ENCODE assay signal across 33 cellular contexts in genomic region chr15:76174654-76175053, GRCh38.
"Had no signal": no experiment of that assay in that cellular context is flagged by ENCODE, and none has a peak within 500 bp of the region (broad histone marks: within the 10 kb centered on the region; RNA-seq: fewer than 3 reads in every experiment).

No MANE protein-coding gene starts in this region.

- ATAC-seq: activated CD8-positive, alpha-beta T cell treated with anti-CD3 and anti-CD28 coated beads for 36 hours; activated naive CD4-positive, alpha-beta T cell treated with anti-CD3 and anti-CD28 coated beads, Interleukin-2, amount 50 U/mL, for 72 hours; activated T-cell treated with anti-CD3 and anti-CD28 coated beads, Interleukin-2, amount 50 U/mL, for 4 hours; activated T-cell treated with anti-CD3 and anti-CD28 coated beads, Interleukin-2, amount 50 U/mL, for 72 hours; activated T-helper 17 cell treated with anti-CD3 and anti-CD28 coated beads, Interleukin-2, amount 50 U/mL, for 72 hours; body of pancreas had no signal

- DNase-seq: activated B cell treated with CpG ODN at 0.5 μM for 24 hours; activated CD4-positive, alpha-beta memory T cell treated with anti-CD3 and anti-CD28 coated beads for 36 hours; activated CD4-positive, alpha-beta T cell treated with anti-CD3 and anti-CD28 coated beads for 4 hours; activated CD4-positive, alpha-beta T cell treated with anti-CD3 and anti-CD28 coated beads, Interleukin-2, amount 10 ng/mL, durations not matched to agents 24 days and 14 days; activated CD4-positive, alpha-beta T cell treated with anti-CD3 and anti-CD28 coated beads, Interleukin-2, amount 50 U/mL, for 1 hour; activated CD4-positive, alpha-beta T cell treated with anti-CD3 and anti-CD28 coated beads, Interleukin-2, amount 50 U/mL, for 4 hours; activated CD4-positive, CD25-positive, alpha-beta regulatory T cell treated with anti-CD3 and anti-CD28 coated beads, Interleukin-2, amount 50 U/mL, for 72 hours; activated CD8-positive, alpha-beta memory T cell treated with anti-CD3 and anti-CD28 coated beads, Interleukin-2, amount 50 U/mL, for 4 hours; activated CD8-positive, alpha-beta T cell treated with anti-CD3 and anti-CD28 coated beads for 36 hours; activated effector memory CD4-positive, alpha-beta T cell treated with anti-CD3 and anti-CD28 coated beads, Interleukin-2, amount 50 U/mL, for 16 hours; activated gamma-delta T cell treated with Interleukin-2 at 50 U/mL for 16 hours; activated naive CD4-positive, alpha-beta T cell; activated naive CD4-positive, alpha-beta T cell treated with anti-CD3 and anti-CD28 coated beads for 36 hours; activated naive CD4-positive, alpha-beta T cell treated with anti-CD3 and anti-CD28 coated beads, Interleukin-2, amount 50 U/mL, for 16 hours; activated naive CD8-positive, alpha-beta T cell treated with anti-CD3 and anti-CD28 coated beads for 36 hours; activated T-cell treated with anti-CD3 and anti-CD28 coated beads for 4 hours; activated T-cell treated with anti-CD3 and anti-CD28 coated beads, Interleukin-2, amount 50 U/mL, for 1 hour; activated T-cell treated with anti-CD3 and anti-CD28 coated beads, Interleukin-2, amount 50 U/mL, for 4 hours; activated T-cell treated with anti-CD3 and anti-CD28 coated beads, Interleukin-2, amount 50 U/mL, for 72 hours; amniotic stem cell; aorta; body of pancreas; brain microvascular endothelial cell; central memory CD4-positive, alpha-beta T cell; T-helper 2 cell; T-helper 9 cell had no signal

- FAIRE-seq: astrocyte, TTC549 had no signal

- H3K9me3 ChIP-seq: adrenal gland, body of pancreas, breast epithelium had no signal

- H3K27ac ChIP-seq: adrenal gland, body of pancreas, brain microvascular endothelial cell, breast epithelium, VCaP had no signal

- H3K36me3 ChIP-seq: adrenal gland, brain microvascular endothelial cell, breast epithelium had no signal

- H3K27me3 ChIP-seq: adrenal gland, body of pancreas, brain microvascular endothelial cell had no signal

- H3K4me3 ChIP-seq: adrenal gland, body of pancreas, breast epithelium had no signal

- H3K4me1 ChIP-seq: body of pancreas, breast epithelium had no signal
